Comparison of ENCODE assay signal across 1 cellular context in genomic region chr7:122183106-122183505, GRCh38.
TF ChIP-seq lines count a peak whose summit lies in the region.

No MANE protein-coding gene starts in this region.

TF ChIP-seq in HepG2, 621 proteins besides CTCF, POLR2A, EP300 and RAD21:
- TF ChIP-seq ZNF772 (CRISPR knock-in tag; IDR thresholded peaks at IDR 0.05) (no peak), XRCC5 (optimal IDR thresholded peaks at IDR 0.05; ENCODE audit: low read length) (no peak), ZSCAN22 (CRISPR knock-in tag; IDR thresholded peaks at IDR 0.05) (no peak), ARID4A (CRISPR knock-in tag; IDR thresholded peaks at IDR 0.05; ENCODE audit: borderline replicate concordance) (no peak), PRDM4 (CRISPR knock-in tag; IDR thresholded peaks at IDR 0.05; ENCODE audit: borderline replicate concordance) (no peak), HOXA5 (CRISPR knock-in tag; IDR thresholded peaks at IDR 0.05) (no peak), REL (CRISPR knock-in tag; conservative IDR thresholded peaks at IDR 0.05) (no peak), POLR2G (IDR thresholded peaks at IDR 0.05; ENCODE audit: low read depth, low read length) (no peak), ZNF280B (CRISPR knock-in tag; IDR thresholded peaks at IDR 0.05; ENCODE audit: borderline replicate concordance) (no peak), GRHL1 (CRISPR knock-in tag; conservative IDR thresholded peaks at IDR 0.05) (no peak), NBN (conservative IDR thresholded peaks at IDR 0.05) (no peak), SNAI1 (CRISPR knock-in tag; IDR thresholded peaks at IDR 0.05; ENCODE audit: borderline replicate concordance) (no peak), NFYC (CRISPR knock-in tag; IDR thresholded peaks at IDR 0.05) (no peak), E2F1 (CRISPR knock-in tag; IDR thresholded peaks at IDR 0.05) (no peak), ZNF343 (CRISPR knock-in tag; IDR thresholded peaks at IDR 0.05) (no peak), PHF20 (CRISPR knock-in tag; IDR thresholded peaks at IDR 0.05) (no peak)
